In genomic region chr10:125060486-125060850, GRCh38 we compare ENCODE assay signal across 8 cellular contexts.
DNase-seq lines count a peak whose midpoint lies in the region; ATAC-seq and TF ChIP-seq lines count a peak whose summit lies in the region.

No MANE protein-coding gene starts in this region.

- H3K4me3 ChIP-seq in RWPE2 (ENCODE audit: severe bottlenecking) (no peak overlapping the region), epithelial cell of proximal tubule (ENCODE audit: low read depth, low read length) (peak overlapping the region; percentile 32), mucosa of rectum (ENCODE audit: low read length in 2 of 2) (no peak overlapping the region), tibial nerve (peak overlapping the region in 1 of 4 donors; percentile 27)

- no peak for TF ChIP-seq POLR2A in tibial nerve (IDR thresholded peaks at IDR 0.05)

- H3K9me3 ChIP-seq in RWPE2 (ENCODE audit: severe bottlenecking) (no peaks in the 10 kb centered on the region), mucosa of rectum (ENCODE audit: control insufficient read depth in 2 of 2, low read length in 2 of 2) (no peaks in the 10 kb centered on the region), tibial nerve (no peaks in the 10 kb centered on the region)

- no peaks in the 10 kb centered on the region for H3K27me3 ChIP-seq in RWPE2 (ENCODE audit: insufficient read depth, poor library complexity, severe bottlenecking)
- H3K27me3 ChIP-seq in mucosa of rectum (ENCODE audit: control insufficient read depth in 2 of 2, insufficient read depth in 2 of 2, low read length in 2 of 2) = no peaks in the 10 kb centered on the region
- no peaks in the 10 kb centered on the region for H3K27me3 ChIP-seq in tibial nerve

- whole genome bisulfite sequencing in tibial nerve, 2 donors = 44 to 50% methylated on average over 11 of the region's 11 CpGs

- TF ChIP-seq EP300 in tibial nerve (IDR thresholded peaks at IDR 0.05) = no peak

- H3K27ac ChIP-seq in RWPE2 (ENCODE audit: poor library complexity, severe bottlenecking) = peak overlapping the region; percentile 97
- peak overlapping the region; percentile 46 to 69 for H3K27ac ChIP-seq in mucosa of rectum (ENCODE audit: low read depth in 2 of 2, low read length in 2 of 2)
- H3K27ac ChIP-seq in tibial nerve = peak overlapping the region in 3 of 4 donors; percentile 41 to 93 (median 83)

- H3K36me3 ChIP-seq in RWPE2 (ENCODE audit: low read depth) (peaks cover 57% of the 10 kb centered on the region), mucosa of rectum (ENCODE audit: control insufficient read depth in 2 of 2, insufficient read depth in 2 of 2, low read length in 2 of 2) (peaks cover 0 to 5% of the 10 kb centered on the region in 2 donors), tibial nerve (no peaks in the 10 kb centered on the region)

- DNase-seq in RWPE2 (ENCODE audit: low spot score) (no peak), epithelial cell of proximal tubule (ENCODE audit: low read depth) (peak; percentile 48), tibial nerve (ENCODE audit: low spot score in 2 of 2) (no peak), EL (no peak), iPS-NIHi11 (ENCODE audit: low spot score) (no peak)
- DNase-seq in stimulated activated CD4-positive, alpha-beta T cell treated with anti-CD3 and anti-CD28 coated beads, Interleukin-2, amount 100 ng/mL, for 24 hours = no peak

- H3K4me1 ChIP-seq in RWPE2 (ENCODE audit: insufficient read depth, poor library complexity, severe bottlenecking) (peaks cover 51% of the 10 kb centered on the region), mucosa of rectum (ENCODE audit: control insufficient read depth in 2 of 2, insufficient read depth in 2 of 2, low read length in 2 of 2) (peaks cover 52 to 64% of the 10 kb centered on the region in 2 donors), tibial nerve (peaks cover 3 to 99% (median 69%) of the 10 kb centered on the region in 4 donors)

- no peak overlapping the region for H3K9ac ChIP-seq in mucosa of rectum (ENCODE audit: low read depth in 1 of 2, low read length in 2 of 2)

- ATAC-seq in RWPE2 (ENCODE audit: low read depth) = no peak
- ATAC-seq in HG03159 (IDR thresholded peaks at IDR 0.05; ENCODE audit: unreplicated experiment) = no peak

- TF ChIP-seq CTCF in RWPE2 (IDR thresholded peaks at IDR 0.05; ENCODE audit: poor library complexity, severe bottlenecking) = no peak
- no peak for TF ChIP-seq CTCF in epithelial cell of proximal tubule (conservative IDR thresholded peaks at IDR 0.05; ENCODE audit: low read depth, low read length)
- no peak for TF ChIP-seq CTCF in tibial nerve (IDR thresholded peaks at IDR 0.05)
